ENCODE assay signal across 29 cellular contexts in the genomic region with DNA sequence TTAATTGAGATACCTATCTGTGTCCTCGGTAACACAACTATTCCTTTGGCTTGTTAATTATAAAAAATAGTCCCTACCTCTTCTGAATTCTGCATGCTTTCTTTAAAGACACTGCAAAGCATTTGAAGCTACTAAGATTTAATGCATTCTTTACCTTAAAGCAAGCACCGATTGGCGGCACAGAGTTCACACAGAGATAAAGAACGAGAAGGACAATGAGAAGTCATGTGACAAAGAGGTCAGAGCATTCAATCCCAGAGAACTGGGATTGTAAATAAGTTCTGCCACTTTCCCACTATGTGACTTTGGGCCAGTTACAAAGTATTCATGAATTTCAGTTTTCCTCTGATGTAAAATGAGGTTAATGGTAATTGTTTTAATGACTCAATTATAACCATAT.
"Had no signal": no experiment of that assay in that cellular context is flagged by ENCODE, and none has a peak within 500 bp of the region (broad histone marks: within the 10 kb centered on the region; RNA-seq: fewer than 3 reads in every experiment).

No MANE protein-coding gene starts in this region.

- DNase-seq: kidney glomerular epithelial cell; left colon; left lung; lower lobe of right lung; mammary epithelial cell; mesenchymal stem cell; midbrain; mucosa of descending colon; naive thymus-derived CD4-positive, alpha-beta T cell; occipital lobe; ovary; right lobe of liver; stimulated activated CD4-positive, alpha-beta T cell treated with anti-CD3 and anti-CD28 coated beads, Interleukin-12 subunit alpha, Interleukin-12 subunit beta, amount 100 ng/mL, for 4 hours; stimulated activated CD4-positive, alpha-beta T cell treated with anti-CD3 and anti-CD28 coated beads, Interleukin-15, amount 100 ng/mL, for 24 hours; stimulated activated CD4-positive, alpha-beta T cell treated with anti-CD3 and anti-CD28 coated beads, Interleukin-2, amount 100 ng/mL, for 24 hours; stimulated activated CD4-positive, alpha-beta T cell treated with anti-CD3 and anti-CD28 coated beads, Interleukin-4, amount 100 ng/mL, for 1 hour; stimulated activated naive B cell treated with anti-CD40 and anti-IgM and Interleukin-4, amounts not matched to agents 10 μg/mL and 1 μg/mL and 100 μg/mL, for 72 hours; stimulated activated naive CD8-positive, alpha-beta T cell treated with anti-CD3 and anti-CD28 coated beads, Interleukin-15, Interleukin-2, amounts not matched to agents 100 U/mL and 50 U/mL, for 24 hours; stomach; testis; thyroid gland; transverse colon; upper lobe of left lung had no signal

- H3K4me2 ChIP-seq: hepatocyte had no signal

- ATAC-seq: left colon; left lung; lower lobe of right lung; mucosa of descending colon; naive thymus-derived CD4-positive, alpha-beta T cell; natural killer cell treated with Interleukin-12 subunit alpha and Interleukin-12 subunit beta and Interleukin-15 and Interleukin-18, amount 100 ng/mL, for 72 hours; right lobe of liver; stimulated activated naive B cell treated with anti-CD40 and anti-IgM and Interleukin-4, amounts not matched to agents 10 μg/mL and 1 μg/mL and 100 μg/mL, for 72 hours; stimulated activated naive CD8-positive, alpha-beta T cell treated with anti-CD3 and anti-CD28 coated beads, Interleukin-15, Interleukin-2, amounts not matched to agents 100 U/mL and 50 U/mL, for 24 hours had no signal

- H3K4me3 Mint-ChIP-seq: naive thymus-derived CD4-positive, alpha-beta T cell; natural killer cell treated with Interleukin-12 subunit alpha and Interleukin-12 subunit beta and Interleukin-15 and Interleukin-18, amount 100 ng/mL, for 72 hours; stimulated activated naive B cell treated with anti-CD40 and anti-IgM and Interleukin-4, amounts not matched to agents 10 μg/mL and 1 μg/mL and 100 μg/mL, for 72 hours had no signal

- H3K36me3 ChIP-seq: left lung, lower lobe of right lung, neutrophil, right atrium auricular region, right lobe of liver, stomach, thyroid gland, transverse colon, upper lobe of left lung, vagina had no signal

- H3K27ac ChIP-seq: hepatocyte, left lung, lower lobe of right lung, neutrophil, ovary, right atrium auricular region, right lobe of liver, stomach, testis, thyroid gland, transverse colon, upper lobe of left lung, vagina had no signal

- H2AFZ ChIP-seq: hepatocyte had no signal

- H3K27ac Mint-ChIP-seq: natural killer cell treated with Interleukin-12 subunit alpha and Interleukin-12 subunit beta and Interleukin-15 and Interleukin-18, amount 100 ng/mL, for 72 hours; progenitor cell of endocrine pancreas; stimulated activated naive B cell treated with anti-CD40 and anti-IgM and Interleukin-4, amounts not matched to agents 10 μg/mL and 1 μg/mL and 100 μg/mL, for 72 hours had no signal

- H3K9me3 ChIP-seq: left lung, lower lobe of right lung, mucosa of descending colon, neutrophil, ovary, right atrium auricular region, right lobe of liver, stomach, testis, thyroid gland, transverse colon, upper lobe of left lung, vagina had no signal

- H3K79me2 ChIP-seq: hepatocyte had no signal

- H3K36me3 Mint-ChIP-seq: naive thymus-derived CD4-positive, alpha-beta T cell; natural killer cell treated with Interleukin-12 subunit alpha and Interleukin-12 subunit beta and Interleukin-15 and Interleukin-18, amount 100 ng/mL, for 72 hours had no signal

- H3K4me3 ChIP-seq: hepatocyte, left lung, lower lobe of right lung, mucosa of descending colon, ovary, right atrium auricular region, right lobe of liver, stomach, testis, thyroid gland, transverse colon, upper lobe of left lung, vagina had no signal

- H3K4me1 ChIP-seq: left lung, lower lobe of right lung, right atrium auricular region, right lobe of liver, stomach, testis, thyroid gland, transverse colon, upper lobe of left lung, vagina had no signal

- H3K27me3 Mint-ChIP-seq: stimulated activated naive B cell treated with anti-CD40 and anti-IgM and Interleukin-4, amounts not matched to agents 10 μg/mL and 1 μg/mL and 100 μg/mL, for 72 hours had no signal

- H3K27me3 ChIP-seq: hepatocyte, left lung, neutrophil, ovary, right atrium auricular region, right lobe of liver, stomach, testis, thyroid gland, transverse colon, upper lobe of left lung, vagina had no signal
